9 cellular contexts compared by ENCODE assay signal in the genomic region with DNA sequence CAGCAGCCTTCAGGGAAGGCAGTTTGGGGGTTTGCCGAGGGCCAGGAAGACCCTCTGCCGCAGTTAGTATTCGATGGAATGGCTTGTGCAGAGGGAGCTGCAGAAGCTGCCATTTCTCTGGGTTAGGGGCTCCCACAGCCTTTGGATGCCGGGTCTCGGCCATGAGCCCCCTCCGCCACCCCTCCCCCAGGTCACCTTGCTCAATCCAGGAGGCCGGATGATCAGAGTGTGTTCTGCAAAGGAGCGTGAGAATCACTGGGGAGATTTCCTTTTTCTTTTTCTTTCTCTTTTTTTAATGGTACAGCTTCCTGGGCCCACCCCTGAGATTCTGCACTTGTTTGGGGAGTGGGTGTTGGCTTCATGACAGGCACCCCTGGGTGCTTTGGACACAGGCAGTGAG. TPM values are rescaled to one million over a fixed set of nuclear protein-coding genes. Genes with fewer than 3 reads are reported as not detected.
DNase-seq lines count a peak whose midpoint lies in the region; ATAC-seq, FAIRE-seq and TF ChIP-seq lines count a peak whose summit lies in the region.
"Had no signal": no experiment of that assay in that cellular context is flagged by ENCODE, and none has a peak within 500 bp of the region (broad histone marks: within the 10 kb centered on the region; RNA-seq: fewer than 3 reads in every experiment).

No MANE protein-coding gene starts in this region.

- H3K23me2 ChIP-seq in H1 (ENCODE audit: low read depth, low read length) = no peaks in the 10 kb centered on the region

- POLR2A ChIA-PET in MCF 10A (lab: Yijun Ruan, JAX) (no interaction called here), H1 (lab: Charles Lee; ENCODE audit: partially characterized antibody) (no interaction called here)

- no peak overlapping the region for H3K18ac ChIP-seq in H1 (ENCODE audit: extremely low read depth, low read length)

- peak overlapping the region; percentile 58 for H4K8ac ChIP-seq in H1 (ENCODE audit: extremely low read depth, insufficient read depth, low read length)

- WGBS in H1 (ENCODE audit: extremely low coverage in 1 of 2, insufficient coverage in 1 of 2, insufficient read length in 1 of 2, insufficient replicate concordance in 2 of 2, low coverage in 1 of 2, low lambda C conversion rate in 2 of 2, missing lambda C conversion rate in 1 of 2), 2 experiments = 96% methylated on average over 8 of the region's 8 CpGs; no CpG with 5 or more reads in 1 of the 2 experiments
- WGBS in tibial nerve, 2 donors = 59 to 78% methylated on average over 8 of the region's 8 CpGs

- no peaks in the 10 kb centered on the region for H3K4me1 Mint-ChIP-seq in MCF 10A (ENCODE audit: insufficient read depth, unreplicated experiment)
- peaks cover 54 to 76% of the 10 kb centered on the region in 2 donors for H3K4me1 Mint-ChIP-seq in natural killer cell treated with Interleukin-12 subunit alpha and Interleukin-12 subunit beta and Interleukin-15 and Interleukin-18, amount 100 ng/mL, for 72 hours (ENCODE audit: low read depth in 2 of 2)

- H3K4me1 ChIP-seq in breast epithelium (peaks cover 7 to 15% of the 10 kb centered on the region in 2 donors), H1 (replicated peaks in 1 of 4; ENCODE audit: control insufficient read depth in 3 of 4, insufficient read depth in 4 of 4, low read length in 3 of 4) (peaks cover 0 to 11% (median 5%) of the 10 kb centered on the region in 4 experiments; a peak in 6 of 7 replicates), tibial nerve (peaks cover 0 to 97% (median 70%) of the 10 kb centered on the region in 4 donors)

- H3K9me3 ChIP-seq in breast epithelium (no peaks in the 10 kb centered on the region), H1 (ENCODE audit: insufficient read depth in 2 of 2, low read depth in 1 of 2, low read length in 1 of 2) (peaks cover 0 to 13% of the 10 kb centered on the region in 2 experiments; a peak in 1 of 4 replicates), tibial nerve (no peaks in the 10 kb centered on the region)

- H3K79me2 ChIP-seq in H1 (ENCODE audit: control insufficient read depth in 1 of 2, insufficient read depth in 2 of 2, low read length in 2 of 2) = no peaks in the 10 kb centered on the region

- H3K14ac ChIP-seq in H1 (ENCODE audit: insufficient read length) = no peak overlapping the region

- no peak overlapping the region for H3K56ac ChIP-seq in H1 (replicated peaks; ENCODE audit: insufficient read length, low read depth, low read length)

- H3K9ac ChIP-seq in H1 (replicated peaks in 1 of 4; ENCODE audit: extremely low read depth in 1 of 4, low read depth in 3 of 4, low read length in 3 of 4) = no peak overlapping the region

- peaks cover 40% of the 10 kb centered on the region for H3K27me3 Mint-ChIP-seq in MCF 10A (ENCODE audit: insufficient read depth, unreplicated experiment)
- H3K27me3 Mint-ChIP-seq in natural killer cell treated with Interleukin-12 subunit alpha and Interleukin-12 subunit beta and Interleukin-15 and Interleukin-18, amount 100 ng/mL, for 72 hours = no peaks in the 10 kb centered on the region

- CTCF ChIA-PET in MCF 10A (lab: Yijun Ruan, JAX) (interaction anchor here (0.6 to 1.3 kb wide), 3 partner anchors 35 to 474 kb away, joined by 3 to 4 read pairs (median 4); no protein-coding TSS in a partner anchor), H1 (lab: Charles Lee; ENCODE audit: partially characterized antibody) (interaction anchor here (0.9 to 9.7 kb wide), 5 partner anchors 9 to 60 kb away, joined by 3 to 165 read pairs (median 4); no protein-coding TSS in a partner anchor)

- H3K4ac ChIP-seq in H1 (replicated peaks; ENCODE audit: insufficient read length, low read depth, low read length) = no peak overlapping the region

- no peak overlapping the region for H2AFZ ChIP-seq in H1 (ENCODE audit: low read length)

- no peaks in the 10 kb centered on the region for H3K79me1 ChIP-seq in H1 (ENCODE audit: low read depth, low read length)

- no peak overlapping the region for H3K23ac ChIP-seq in H1 (ENCODE audit: insufficient read length)

- no peak for FAIRE-seq in H1 (lab: Jason Lieb, UNC)

- H3K4me2 ChIP-seq in H1 (ENCODE audit: insufficient read depth in 1 of 2, low read depth in 2 of 2, low read length in 2 of 2) = no peak overlapping the region

- H2BK20ac ChIP-seq in H1 (ENCODE audit: low read length) = no peak overlapping the region

- TF ChIP-seq CTCF in breast epithelium (IDR thresholded peaks at IDR 0.05) (no peak), MCF 10A (IDR thresholded peaks at IDR 0.05; ENCODE audit: unreplicated experiment) (no peak), H1 (IDR thresholded peaks at IDR 0.05; ENCODE audit: control extremely low read depth in 1 of 3, insufficient read depth in 1 of 3, low read depth in 1 of 3, low read length in 3 of 3) (no peak), tibial nerve (IDR thresholded peaks at IDR 0.05) (no peak)

- H3K27ac ChIP-seq in breast epithelium (peak overlapping the region; percentile 87 to 95), H1 (ENCODE audit: low read depth, low read length) (no peak overlapping the region), tibial nerve (peak overlapping the region; percentile 84 to 97 (median 87))

- H2BK5ac ChIP-seq in H1 (ENCODE audit: low read depth, low read length) = no peak overlapping the region

- peak overlapping the region; percentile 81; the same call in 1 of the 2 replicates for H2BK15ac ChIP-seq in H1 (ENCODE audit: low read length)

- TF ChIP-seq POLR2A in breast epithelium (IDR thresholded peaks at IDR 0.05) = no peak
- TF ChIP-seq POLR2A in H1 (IDR thresholded peaks at IDR 0.05; ENCODE audit: control extremely low read depth in 1 of 2, low read depth in 2 of 2, low read length in 2 of 2) = no peak
- no peak for TF ChIP-seq POLR2A in tibial nerve (IDR thresholded peaks at IDR 0.05)

- intact Hi-C loops in breast epithelium (cut with DNase I; ENCODE audit: low total_unique reads) = loop anchor here (1.0 kb wide), 1 partner anchor 33 kb away; no protein-coding TSS in a partner anchor
- intact Hi-C loops in MCF 10A (cut with micrococcal nuclease) = no loop called here

- no peak for TF ChIP-seq RAD21 in H1 (IDR thresholded peaks at IDR 0.05 in 1 of 2, conservative IDR thresholded peaks at IDR 0.05 in 1 of 2; ENCODE audit: low read depth in 2 of 2, low read length in 2 of 2)

- H3K36me3 Mint-ChIP-seq in MCF 10A (ENCODE audit: insufficient read depth, unreplicated experiment) = no peaks in the 10 kb centered on the region
- H3K36me3 Mint-ChIP-seq in natural killer cell treated with Interleukin-12 subunit alpha and Interleukin-12 subunit beta and Interleukin-15 and Interleukin-18, amount 100 ng/mL, for 72 hours = peaks cover 16% of the 10 kb centered on the region

- peak overlapping the region; percentile 80 for H4K91ac ChIP-seq in H1 (replicated peaks; ENCODE audit: insufficient read length, low read length)

- H3K27ac Mint-ChIP-seq in MCF 10A (ENCODE audit: low read depth, unreplicated experiment) = no peak overlapping the region
- peak overlapping the region; percentile 65 to 99 for H3K27ac Mint-ChIP-seq in natural killer cell treated with Interleukin-12 subunit alpha and Interleukin-12 subunit beta and Interleukin-15 and Interleukin-18, amount 100 ng/mL, for 72 hours

- no peaks in the 10 kb centered on the region for H3K36me3 ChIP-seq in breast epithelium
- no peaks in the 10 kb centered on the region for H3K36me3 ChIP-seq in H1 (ENCODE audit: control insufficient read depth in 2 of 4, insufficient read depth in 4 of 4, low read length in 3 of 4)
- no peaks in the 10 kb centered on the region for H3K36me3 ChIP-seq in tibial nerve

- peak overlapping the region; percentile 33; the same call in 1 of the 2 replicates for H2AK5ac ChIP-seq in H1 (ENCODE audit: low read depth, low read length)

- TF ChIP-seq EP300 in H1 (IDR thresholded peaks at IDR 0.05; ENCODE audit: borderline replicate concordance in 1 of 2, low read depth in 2 of 2, low read length in 2 of 2) (no peak), tibial nerve (IDR thresholded peaks at IDR 0.05) (no peak)

- no TSS peak for BruUV-seq in MCF 10A (replicated peaks; lab: Mats Ljungman, UMichigan)

- H3K27me3 ChIP-seq in breast epithelium = no peaks in the 10 kb centered on the region
- H3K27me3 ChIP-seq in H1 (replicated peaks in 1 of 4; ENCODE audit: control insufficient read depth in 3 of 4, extremely low read depth in 1 of 4, insufficient read depth in 3 of 4, low read length in 3 of 4) = no peaks in the 10 kb centered on the region
- H3K27me3 ChIP-seq in tibial nerve = no peaks in the 10 kb centered on the region

- H2BK120ac ChIP-seq in H1 (replicated peaks; ENCODE audit: low read depth, low read length) = no peak overlapping the region

- H2BK12ac ChIP-seq in H1 (ENCODE audit: low read depth, low read length) = no peak overlapping the region

- no peaks in the 10 kb centered on the region for H3K9me3 Mint-ChIP-seq in MCF 10A (ENCODE audit: unreplicated experiment)
- H3K9me3 Mint-ChIP-seq in natural killer cell treated with Interleukin-12 subunit alpha and Interleukin-12 subunit beta and Interleukin-15 and Interleukin-18, amount 100 ng/mL, for 72 hours = no peaks in the 10 kb centered on the region

- ATAC-seq in natural killer cell treated with Interleukin-12 subunit alpha and Interleukin-12 subunit beta and Interleukin-15 and Interleukin-18, amount 100 ng/mL, for 72 hours = no peak

- no peak overlapping the region for H4K5ac ChIP-seq in H1 (ENCODE audit: insufficient read length, low read depth, low read length)

- DNase-seq in breast epithelium (ENCODE audit: low spot score in 2 of 2) (no peak), MCF 10A (ENCODE audit: unreplicated experiment) (no peak), H1 (ENCODE audit: low read depth in 1 of 2, low spot score in 2 of 2) (no peak), tibial nerve (ENCODE audit: low spot score in 2 of 2) (no peak), inferior parietal cortex (ENCODE audit: extremely low spot score) (no peak), NCI-H524 treated with DMSO at 0.1 percent for 48 hours (lab: John Stamatoyannopoulos, UW) (no peak)
- DNase-seq in natural killer cell treated with Interleukin-12 subunit alpha and Interleukin-12 subunit beta and Interleukin-15 and Interleukin-18, amount 100 ng/mL, for 72 hours (ENCODE audit: low spot score) = no peak
- no peak for DNase-seq in effector CD4-positive, alpha-beta T cell
- DNase-seq: NCI-H345 had no signal

- H3K4me3 ChIP-seq in breast epithelium (peak overlapping the region in 2 of 3 donors; percentile 24 to 46), H1 (ENCODE audit: extremely low read depth in 1 of 4, insufficient read depth in 2 of 4, low read depth in 3 of 4, low read length in 4 of 4) (no peak overlapping the region), tibial nerve (peak overlapping the region in 3 of 4 donors; percentile 11 to 24 (median 20))

- H4K20me1 ChIP-seq in H1 (replicated peaks in 1 of 2; ENCODE audit: control insufficient read depth in 1 of 2, insufficient read depth in 2 of 2, low read length in 2 of 2) = no peaks in the 10 kb centered on the region

- H3K4me3 Mint-ChIP-seq in MCF 10A (ENCODE audit: unreplicated experiment) = no peak overlapping the region
- no peak overlapping the region for H3K4me3 Mint-ChIP-seq in natural killer cell treated with Interleukin-12 subunit alpha and Interleukin-12 subunit beta and Interleukin-15 and Interleukin-18, amount 100 ng/mL, for 72 hours

RNA-seq across cellular contexts. Expression of a gene that starts 18.2 kb away (rescaled TPM):
- total RNA-seq in breast epithelium (10 to 100 TPM; 25.0 to 48.8 (median 35.1) TPM), MCF 10A (2022) (0.22 TPM in 1 of 2 replicates, not detected in the other), tibial nerve (10 to 100 TPM; 27.4 to 62.1 (median 43.5) TPM)
- total RNA-seq in H1 (2021; fragmentation: NEBNext Ultra II Directional; extraction: Animal tissue kit (Norgen Biotek cat#: 25700)) = 2.8 and 2.9 TPM in 2 replicates
- polyA plus RNA-seq in H1 (2011; rRNA removed) = 1.7 and 2.4 TPM in 2 replicates
- polyA plus RNA-seq in H1 (2011; cell fraction: cytosol; rRNA removed) = 1.8 TPM
- 2.5 TPM for polyA plus RNA-seq in H1 (2011; cell fraction: nucleus; rRNA removed)
- polyA plus RNA-seq in H1 (2012, experiment 1 of 2) = 1.3 to 2.6 TPM (median 2.1 TPM) in 4 replicates
- polyA plus RNA-seq in H1 (2012, experiment 2 of 2) = 1.3 TPM
- polyA plus RNA-seq in H1 (2013, experiment 1 of 2) = 2.9 TPM
- 3.5 TPM for polyA plus RNA-seq in H1 (2013, experiment 2 of 2)
- polyA minus RNA-seq in H1 (2011; rRNA and poly(A)+ RNA removed) = 1.1 and 1.5 TPM in 2 replicates
- 0.88 TPM for polyA minus RNA-seq in H1 (2011; cell fraction: cytosol; rRNA and poly(A)+ RNA removed)
- 0.90 TPM for polyA minus RNA-seq in H1 (2011; cell fraction: nucleus; rRNA and poly(A)+ RNA removed)
- 100 to 1,000 TPM; 452 to 479 TPM for total RNA-seq in natural killer cell treated with Interleukin-12 subunit alpha and Interleukin-12 subunit beta and Interleukin-15 and Interleukin-18, amount 100 ng/mL, for 72 hours

RNA-seq across cellular contexts. Expression of a gene that starts 44.8 kb away (rescaled TPM):
- total RNA-seq in breast epithelium (100 to 1,000 TPM in 1 of 3 donors, 10 to 100 TPM in 2; 73.9 to 115 (median 96.4) TPM), MCF 10A (2022) (36.5 and 39.3 TPM in 2 replicates), tibial nerve (100 to 1,000 TPM in 3 of 4 donors, 10 to 100 TPM in 1; 99.2 to 132 (median 110) TPM)
- total RNA-seq in H1 (2021; fragmentation: NEBNext Ultra II Directional; extraction: Animal tissue kit (Norgen Biotek cat#: 25700)) = 31.2 and 32.7 TPM in 2 replicates
- 9.7 and 10.9 TPM in 2 replicates for polyA plus RNA-seq in H1 (2011; rRNA removed)
- polyA plus RNA-seq in H1 (2011; cell fraction: cytosol; rRNA removed) = 14.7 TPM
- polyA plus RNA-seq in H1 (2011; cell fraction: nucleus; rRNA removed) = 27.4 TPM
- 13.6 to 16.4 TPM (median 14.6 TPM) in 4 replicates for polyA plus RNA-seq in H1 (2012, experiment 1 of 2)
- 1.1 TPM for polyA plus RNA-seq in H1 (2012, experiment 2 of 2)
- polyA plus RNA-seq in H1 (2013, experiment 1 of 2) = 5.6 TPM
- polyA plus RNA-seq in H1 (2013, experiment 2 of 2) = 6.0 TPM
- polyA minus RNA-seq in H1 (2011; rRNA and poly(A)+ RNA removed) = 64.9 and 68.5 TPM in 2 replicates
- 33.0 TPM for polyA minus RNA-seq in H1 (2011; cell fraction: cytosol; rRNA and poly(A)+ RNA removed)
- 80.2 TPM for polyA minus RNA-seq in H1 (2011; cell fraction: nucleus; rRNA and poly(A)+ RNA removed)
- total RNA-seq in natural killer cell treated with Interleukin-12 subunit alpha and Interleukin-12 subunit beta and Interleukin-15 and Interleukin-18, amount 100 ng/mL, for 72 hours = 10 to 100 TPM; 41.8 to 71.7 TPM

Comparison
In these comparisons a context has a peak if more than half of its experiments do, and no peak if none do; other contexts are left out.
1. H3K4me3 ChIP-seq: peak in breast epithelium (2 of 3) and tibial nerve (3 of 4); none in H1 (0 of 4).
2. RNA of a gene that starts 18.2 kb away (total RNA-seq): 452 to 479 TPM in natural killer cell treated with Interleukin-12 subunit alpha and Interleukin-12 subunit beta and Interleukin-15 and Interleukin-18, amount 100 ng/mL, for 72 hours; 27.4 to 62.1 TPM in tibial nerve, 25.0 to 48.8 TPM in breast epithelium, 2.8 to 2.9 TPM in H1 and 0.22 TPM in MCF 10A; every median in the first group is over 4 times any median in the second.